In genomic region chr18:74407888-74408287, GRCh38 we compare ENCODE assay signal across 13 cellular contexts. TPM values are rescaled to one million over a fixed set of nuclear protein-coding genes. Genes with fewer than 3 reads are reported as not detected.
A peak's percentile ranks its signal among the peaks of the same experiment; 100 is the strongest.
DNase-seq lines count a peak whose midpoint lies in the region; ATAC-seq and TF ChIP-seq lines count a peak whose summit lies in the region.
"Had no signal": no experiment of that assay in that cellular context is flagged by ENCODE, and none has a peak within 500 bp of the region (broad histone marks: within the 10 kb centered on the region; RNA-seq: fewer than 3 reads in every experiment).

No MANE protein-coding gene starts in this region.

- POLR2A ChIA-PET in Caco-2 (lab: Charles Lee) = no interaction called here

- H3K27ac ChIP-seq in heart left ventricle = no peak overlapping the region
- H3K27ac ChIP-seq: foreskin keratinocyte, right atrium auricular region, thoracic aorta had no signal

- H3K36me3 ChIP-seq in heart left ventricle (no peaks in the 10 kb centered on the region), Caco-2 (ENCODE audit: control insufficient read depth, insufficient read depth, low read length) (no peaks in the 10 kb centered on the region)
- H3K36me3 ChIP-seq: right atrium auricular region, thoracic aorta had no signal

- H3K4me3 ChIP-seq in heart left ventricle (no peak overlapping the region), Caco-2 (ENCODE audit: low read depth, low read length) (no peak overlapping the region)
- H3K4me3 ChIP-seq: right atrium auricular region, thoracic aorta had no signal

- no peaks in the 10 kb centered on the region for H3K36me3 Mint-ChIP-seq in IgD-negative memory B cell
- no peaks in the 10 kb centered on the region for H3K36me3 Mint-ChIP-seq in mesothelial cell of epicardium
- H3K36me3 Mint-ChIP-seq in Caco-2 (ENCODE audit: insufficient read depth, unreplicated experiment) = no peaks in the 10 kb centered on the region

- H3K4me1 ChIP-seq in heart left ventricle (peaks cover 0 to 12% (median 0%) of the 10 kb centered on the region in 12 donors), Caco-2 (no peaks in the 10 kb centered on the region)
- H3K4me1 ChIP-seq: foreskin keratinocyte, right atrium auricular region had no signal

- peak overlapping the region in 2 of 3 donors; percentile 21 to 27 for H3K27ac Mint-ChIP-seq in IgD-negative memory B cell
- peak overlapping the region; percentile 1 for H3K27ac Mint-ChIP-seq in mesothelial cell of epicardium
- H3K27ac Mint-ChIP-seq in Caco-2 (ENCODE audit: unreplicated experiment) = no peak overlapping the region

- H3K27me3 Mint-ChIP-seq in IgD-negative memory B cell (peaks cover 13% of the 10 kb centered on the region), mesothelial cell of epicardium (ENCODE audit: low read depth) (peaks cover 31% of the 10 kb centered on the region), Caco-2 (ENCODE audit: insufficient read depth, unreplicated experiment) (peaks cover 7% of the 10 kb centered on the region)

- DNase-seq in mesothelial cell of epicardium (ENCODE audit: low spot score in 2 of 2, unreplicated experiment in 2 of 2) (no peak), heart left ventricle (no peak), Caco-2 (no peak), NCI-H146 treated with DMSO at 0.1 percent for 48 hours (lab: John Stamatoyannopoulos, UW; ENCODE audit: unreplicated experiment) (no peak)
- DNase-seq: amygdala, foreskin keratinocyte, NCI-H1092 had no signal

- WGBS in heart left ventricle, 4 donors = 33 to 38% (median 35%) methylated on average over 2 of the region's 2 CpGs

- BruUV-seq in Caco-2 (replicated peaks; lab: Mats Ljungman, UMichigan) = no TSS peak

- intact Hi-C loops in heart left ventricle (cut with DNase I) (loop anchor here in 1 of 10 donors (10.0 kb wide), 1 partner anchor 57 kb away; no protein-coding TSS in a partner anchor), Caco-2 (cut with micrococcal nuclease; ENCODE audit: unreplicated experiment) (no loop called here)

- no peak for TF ChIP-seq POLR2A in heart left ventricle (IDR thresholded peaks at IDR 0.05)

- H3K9me3 ChIP-seq in heart left ventricle = no peaks in the 10 kb centered on the region
- no peaks in the 10 kb centered on the region for H3K9me3 ChIP-seq in Caco-2
- H3K9me3 ChIP-seq: right atrium auricular region, thoracic aorta had no signal

- peaks cover 10 to 19% (median 16%) of the 10 kb centered on the region in 3 donors for H3K4me1 Mint-ChIP-seq in IgD-negative memory B cell
- peaks cover 5% of the 10 kb centered on the region for H3K4me1 Mint-ChIP-seq in mesothelial cell of epicardium
- H3K4me1 Mint-ChIP-seq in Caco-2 (ENCODE audit: low read depth, unreplicated experiment) = no peaks in the 10 kb centered on the region

- H3K4me3 Mint-ChIP-seq in IgD-negative memory B cell (peak overlapping the region; percentile 56 to 89 (median 78)), mesothelial cell of epicardium (no peak overlapping the region), Caco-2 (ENCODE audit: unreplicated experiment) (no peak overlapping the region)

- H3K27me3 ChIP-seq in heart left ventricle (no peaks in the 10 kb centered on the region), Caco-2 (replicated peaks; ENCODE audit: control insufficient read depth, insufficient read depth, low read length) (no peaks in the 10 kb centered on the region)
- H3K27me3 ChIP-seq: foreskin keratinocyte, right atrium auricular region had no signal

- CTCF ChIA-PET in Caco-2 (lab: Charles Lee) = interaction anchor here (0.8 kb wide), 1 partner anchor 12 kb away, joined by 3 read pairs; no protein-coding TSS in a partner anchor

- H3K9me3 Mint-ChIP-seq in IgD-negative memory B cell = peaks cover 0 to 2% (median 0%) of the 10 kb centered on the region in 3 donors
- H3K9me3 Mint-ChIP-seq in mesothelial cell of epicardium = no peaks in the 10 kb centered on the region
- no peaks in the 10 kb centered on the region for H3K9me3 Mint-ChIP-seq in Caco-2 (ENCODE audit: unreplicated experiment)

- TF ChIP-seq CTCF in mesothelial cell of epicardium (IDR thresholded peaks at IDR 0.05; ENCODE audit: unreplicated experiment) = no peak
- no peak for TF ChIP-seq CTCF in heart left ventricle (IDR thresholded peaks at IDR 0.05)
- TF ChIP-seq CTCF in Caco-2 (IDR thresholded peaks at IDR 0.05; ENCODE audit: insufficient read depth in 1 of 2, low read depth in 1 of 2, low read length in 1 of 2, severe bottlenecking in 1 of 2, unreplicated experiment in 1 of 2) = no peak

- ATAC-seq in GM18502 (IDR thresholded peaks at IDR 0.05; ENCODE audit: poor library complexity, unreplicated experiment) = peak; percentile 80
- ATAC-seq in GM21367 (IDR thresholded peaks at IDR 0.05; ENCODE audit: unreplicated experiment) = peak; percentile 66
- no peak for ATAC-seq in heart left ventricle
- ATAC-seq: foreskin keratinocyte, SK-N-SH treated with all-trans-retinoic acid at 6 μM for 48 hours had no signal

RNA-seq across cellular contexts. Expression of gene DIPK1C, which starts 49.2 kb away (rescaled TPM):
- polyA plus RNA-seq in IgD-negative memory B cell (not detected), heart left ventricle (10 to 100 TPM in 1 of 2 donors, 1 to 10 TPM in 1; 1.9 to 14.2 TPM)
- total RNA-seq in mesothelial cell of epicardium (not detected in 3 replicates), heart left ventricle (10 to 100 TPM in 3 of 9 donors, 1 to 10 TPM in 6; 1.3 to 13.6 (median 6.3) TPM), Caco-2 (2022) (not detected in 2 replicates)
- total RNA-seq: foreskin keratinocyte, thoracic aorta had no signal
- polyA plus RNA-seq: foreskin keratinocyte had no signal

Comparison
In these comparisons a context has a peak if more than half of its experiments do, and no peak if none do; other contexts are left out.
1. ATAC-seq: peak in GM18502 (single experiment) and GM21367 (single experiment); none in heart left ventricle (0 of 4).
2. H3K4me3 Mint-ChIP-seq: peak in IgD-negative memory B cell (4 of 4); none in mesothelial cell of epicardium (single experiment) and Caco-2 (single experiment).